ENCODE assay signal across 12 cellular contexts in genomic region chr18:46211816-46212215, GRCh38.
DNase-seq lines count a peak whose midpoint lies in the region; ATAC-seq, FAIRE-seq and TF ChIP-seq lines count a peak whose summit lies in the region.
"Had no signal": no experiment of that assay in that cellular context is flagged by ENCODE, and none has a peak within 500 bp of the region (broad histone marks: within the 10 kb centered on the region; RNA-seq: fewer than 3 reads in every experiment).

No MANE protein-coding gene starts in this region.

- H3K36me3 ChIP-seq in OCI-LY7 (ENCODE audit: insufficient read depth, low read length) = peaks cover 16% of the 10 kb centered on the region
- H3K36me3 ChIP-seq in K562 (ENCODE audit: control insufficient read depth, insufficient read depth, low read length) = peaks cover 12% of the 10 kb centered on the region; the same call in 2 of the 3 replicates

- no peaks in the 10 kb centered on the region for H3K9me1 ChIP-seq in K562 (ENCODE audit: control insufficient read depth, insufficient read depth, low read length)

- H3K79me2 ChIP-seq in OCI-LY7 (ENCODE audit: insufficient read depth, low read depth, low read length) = peaks cover 45% of the 10 kb centered on the region
- H3K79me2 ChIP-seq in K562 (ENCODE audit: control insufficient read depth, insufficient read depth, low read length) = peaks cover 70% of the 10 kb centered on the region

- TF ChIP-seq POLR2A in K562 (conservative IDR thresholded peaks at IDR 0.05) = no peak

- DNase-seq in activated naive CD4-positive, alpha-beta T cell treated with anti-CD3 and anti-CD28 coated beads for 36 hours = no peak
- DNase-seq in activated naive CD4-positive, alpha-beta T cell treated with Interleukin-2 at 50 U/mL for 16 hours = no peak
- DNase-seq in OCI-LY7 (ENCODE audit: low spot score) (no peak), K562 (ENCODE audit: extremely low read depth in 1 of 4, low spot score in 3 of 4) (peak in 1 of 4 experiments; percentile 8), NCI-H774 (lab: John Stamatoyannopoulos, UW) (no peak), COR-L47 (lab: John Stamatoyannopoulos, UW) (no peak), HTR-8/SVneo (ENCODE audit: insufficient read length, low spot score) (no peak)
- DNase-seq in stimulated activated naive CD8-positive, alpha-beta T cell treated with anti-CD3 and anti-CD28 coated beads, Interleukin-15, Interleukin-2, amounts not matched to agents 100 U/mL and 50 U/mL, for 24 hours = no peak
- DNase-seq: stimulated activated CD4-positive, alpha-beta T cell treated with anti-CD3 and anti-CD28 coated beads, Interleukin-15, amount 100 ng/mL, for 24 hours; T-helper 9 cell had no signal

- H3K9me3 ChIP-seq in OCI-LY7 (ENCODE audit: low read length) (no peaks in the 10 kb centered on the region), K562 (replicated peaks; ENCODE audit: control insufficient read depth, insufficient read depth, low read depth, low read length) (no peaks in the 10 kb centered on the region)

- H3K27me3 Mint-ChIP-seq in activated naive CD4-positive, alpha-beta T cell treated with anti-CD3 and anti-CD28 coated beads for 36 hours (ENCODE audit: low read depth) = no peaks in the 10 kb centered on the region

- POLR2A ChIA-PET in OCI-LY7 (lab: Charles Lee) = interaction anchor here (0.6 kb wide), 2 partner anchors 13 to 1438 kb away, joined by 3 to 4 read pairs; no protein-coding TSS in a partner anchor
- POLR2A ChIA-PET in K562 (lab: Yijun Ruan, JAX) = interaction anchor here (0.6 to 1.4 kb wide), 2 partner anchors 9 to 12 kb away, joined by 3 to 4 read pairs; no protein-coding TSS in a partner anchor

- H4K20me1 ChIP-seq in OCI-LY7 (ENCODE audit: insufficient read depth, low read length) (no peaks in the 10 kb centered on the region; the same call in 1 of the 2 replicates), K562 (replicated peaks; ENCODE audit: control insufficient read depth, insufficient read depth, low read length) (0 out of 2 replicates have a peak, but pooled peaks cover 5% of the 10 kb centered on the region)

- H3K4me1 ChIP-seq in OCI-LY7 (ENCODE audit: insufficient read depth, low read length, poor library complexity, severe bottlenecking) (peaks cover 14% of the 10 kb centered on the region), K562 (replicated peaks in 1 of 2; ENCODE audit: control insufficient read depth in 2 of 2, insufficient read depth in 2 of 2, low read length in 2 of 2) (peaks cover 0 to 3% of the 10 kb centered on the region in 2 experiments; a peak in 3 of 5 replicates)

- peak overlapping the region; percentile 81 for H3K27ac Mint-ChIP-seq in activated naive CD4-positive, alpha-beta T cell treated with anti-CD3 and anti-CD28 coated beads for 36 hours
- H3K27ac Mint-ChIP-seq: mesothelial cell of epicardium had no signal

- ATAC-seq in K562 = no peak
- peak; percentile 59 for ATAC-seq in stimulated activated naive CD8-positive, alpha-beta T cell treated with anti-CD3 and anti-CD28 coated beads, Interleukin-15, Interleukin-2, amounts not matched to agents 100 U/mL and 50 U/mL, for 24 hours
- ATAC-seq: HCT116 had no signal

- BruUV-seq in OCI-LY7 (replicated peaks; lab: Mats Ljungman, UMichigan) (no TSS peak), K562 (replicated peaks; lab: Mats Ljungman, UMichigan) (no TSS peak)

- peaks cover 73% of the 10 kb centered on the region for H3K4me1 Mint-ChIP-seq in activated naive CD4-positive, alpha-beta T cell treated with anti-CD3 and anti-CD28 coated beads for 36 hours (ENCODE audit: low read depth)

- no peaks in the 10 kb centered on the region for H3K9me3 Mint-ChIP-seq in activated naive CD4-positive, alpha-beta T cell treated with anti-CD3 and anti-CD28 coated beads for 36 hours
- H3K9me3 Mint-ChIP-seq: mesothelial cell of epicardium had no signal

- H3K4me2 ChIP-seq in OCI-LY7 (ENCODE audit: low read length) (peak overlapping the region; percentile 44; the same call in 1 of the 2 replicates), K562 (ENCODE audit: insufficient read depth, low read length) (no peak overlapping the region)

- no peak for TF ChIP-seq EP300 in K562 (IDR thresholded peaks at IDR 0.05; ENCODE audit: low read length)

- no peak for TF ChIP-seq RAD21 in K562 (CRISPR knock-in tag; conservative IDR thresholded peaks at IDR 0.05 in 1 of 2, IDR thresholded peaks at IDR 0.05 in 1 of 2)

- H3K4me3 Mint-ChIP-seq in activated naive CD4-positive, alpha-beta T cell treated with anti-CD3 and anti-CD28 coated beads for 36 hours = peak overlapping the region; percentile 10
- H3K4me3 Mint-ChIP-seq: mesothelial cell of epicardium had no signal

- FAIRE-seq in K562 (lab: Jason Lieb, UNC) (no peak), HTR-8/SVneo (lab: Jason Lieb, UNC) (no peak)

- no peak overlapping the region for H3K9ac ChIP-seq in K562 (ENCODE audit: insufficient read depth in 1 of 2, low read depth in 2 of 2, low read length in 2 of 2)

- H3K27me3 ChIP-seq in K562 (ENCODE audit: control insufficient read depth in 2 of 2, insufficient read depth in 2 of 2, low read length in 2 of 2) = no peaks in the 10 kb centered on the region

- in situ Hi-C loops in K562 (cut with MboI) = no loop called here

- no peak for TF ChIP-seq CTCF in OCI-LY7 (conservative IDR thresholded peaks at IDR 0.05; ENCODE audit: low read length)
- TF ChIP-seq CTCF in K562 (IDR thresholded peaks at IDR 0.05 in 2 of 3, conservative IDR thresholded peaks at IDR 0.05 in 1 of 3; ENCODE audit: insufficient read depth in 2 of 3, low read depth in 1 of 3, low read length in 3 of 3) = no peak

- WGBS in K562 (ENCODE audit: insufficient coverage, low coverage, missing lambda C conversion rate) = 0% methylated on average over 1 of the region's 1 CpG

- intact Hi-C loops in activated naive CD4-positive, alpha-beta T cell treated with anti-CD3 and anti-CD28 coated beads for 36 hours (cut with micrococcal nuclease) = loop anchor here (1.0 kb wide), 1 partner anchor 38 kb away; no protein-coding TSS in a partner anchor
- intact Hi-C loops in OCI-LY7 (cut with micrococcal nuclease; ENCODE audit: unreplicated experiment) = no loop called here
- intact Hi-C loops in K562 (cut with micrococcal nuclease) = loop anchor here (2.0 kb wide), 1 partner anchor 63 kb away; no protein-coding TSS in a partner anchor

- H3K27ac ChIP-seq in OCI-LY7 (ENCODE audit: low read depth, low read length, poor library complexity, severe bottlenecking) (no peak overlapping the region), K562 (ENCODE audit: extremely low read depth, low read depth, low read length) (no peak overlapping the region)

- H3K9me2 ChIP-seq in OCI-LY7 (ENCODE audit: insufficient read depth, low read length) = no peaks in the 10 kb centered on the region

- H3K4me3 ChIP-seq in OCI-LY7 (ENCODE audit: low read depth, low read length, poor library complexity, severe bottlenecking) = no peak overlapping the region
- no peak overlapping the region for H3K4me3 ChIP-seq in K562

- H2AFZ ChIP-seq in OCI-LY7 (ENCODE audit: low read length) (no peak overlapping the region), K562 (ENCODE audit: low read depth, low read length) (no peak overlapping the region)

- CTCF ChIA-PET in activated naive CD4-positive, alpha-beta T cell treated with anti-CD3 and anti-CD28 coated beads for 36 hours (lab: Charles Lee) = interaction anchor here (0.6 to 8.4 kb wide), 10 partner anchors 11 to 1154 kb away, joined by 3 to 97 read pairs (median 4); a partner anchor contains a TSS
- CTCF ChIA-PET in OCI-LY7 (lab: Charles Lee; ENCODE audit: unreplicated experiment) (no interaction called here), K562 (lab: Yijun Ruan, JAX; ENCODE audit: low intra/inter-chr PET ratio) (no interaction called here)

- H3K36me3 Mint-ChIP-seq in activated naive CD4-positive, alpha-beta T cell treated with anti-CD3 and anti-CD28 coated beads for 36 hours (ENCODE audit: low read depth) = peaks cover 8% of the 10 kb centered on the region

TF ChIP-seq in K562, 482 proteins besides CTCF, POLR2A, EP300 and RAD21:
- TF ChIP-seq ATF3 (IDR thresholded peaks at IDR 0.05) (peak; percentile 71), ATF3 (CRISPR knock-in tag; conservative IDR thresholded peaks at IDR 0.05) (no peak), ATF7 (IDR thresholded peaks at IDR 0.05) (peak; percentile 68), ELK1 (CRISPR knock-in tag; IDR thresholded peaks at IDR 0.05) (no peak), PRPF4 (IDR thresholded peaks at IDR 0.05; ENCODE audit: insufficient read depth, low read depth, low read length, poor library complexity, severe bottlenecking) (no peak), XRCC3 (IDR thresholded peaks at IDR 0.05) (no peak), CEBPG (CRISPR knock-in tag; IDR thresholded peaks at IDR 0.05) (no peak), CEBPG (tag; conservative IDR thresholded peaks at IDR 0.05 in 1 of 2, IDR thresholded peaks at IDR 0.05 in 1 of 2) (0 out of 4 replicates have a peak, but pooled peaks of 1 of the 2 experiments have one; percentile 32)
